ENCODE assay signal across 20 cellular contexts in genomic region chr22:48607901-48608650, GRCh38.
DNase-seq lines count a peak whose midpoint lies in the region; FAIRE-seq and TF ChIP-seq lines count a peak whose summit lies in the region.
"Had no signal": no experiment of that assay in that cellular context is flagged by ENCODE, and none has a peak within 500 bp of the region (broad histone marks: within the 10 kb centered on the region; RNA-seq: fewer than 3 reads in every experiment).

No MANE protein-coding gene starts in this region.

- H3K4me2 ChIP-seq in BLaER1 = peak overlapping the region; percentile 10; the same call in 1 of the 2 replicates
- H3K4me2 ChIP-seq in astrocyte (ENCODE audit: low read length) = no peak overlapping the region

- H3K4me1 ChIP-seq in BLaER1 (peaks cover 12% of the 10 kb centered on the region), astrocyte (ENCODE audit: insufficient read depth, low read length) (no peaks in the 10 kb centered on the region)

- no peaks in the 10 kb centered on the region for H3K36me3 Mint-ChIP-seq in astrocyte (ENCODE audit: low read depth, unreplicated experiment)

- H3K27me3 Mint-ChIP-seq in astrocyte (ENCODE audit: low read depth, unreplicated experiment) = peaks cover 16% of the 10 kb centered on the region

- H3K79me2 ChIP-seq in astrocyte (ENCODE audit: insufficient read depth, low read length) = no peaks in the 10 kb centered on the region

- peaks cover 73% of the 10 kb centered on the region for H4K20me1 ChIP-seq in BLaER1
- H4K20me1 ChIP-seq in astrocyte (ENCODE audit: insufficient read depth, low read length) = no peaks in the 10 kb centered on the region

- H3K27ac Mint-ChIP-seq in astrocyte (ENCODE audit: unreplicated experiment) = no peak overlapping the region

- H3K9me3 ChIP-seq in BLaER1 (0 out of 2 replicates have a peak, but pooled peaks cover 3% of the 10 kb centered on the region), astrocyte (ENCODE audit: insufficient read depth, low read depth, low read length) (peaks cover 8% of the 10 kb centered on the region)

- H3K27me3 ChIP-seq in BLaER1 (0 out of 2 replicates have a peak, but pooled peaks cover 3% of the 10 kb centered on the region), astrocyte (ENCODE audit: insufficient read depth, low read length) (no peaks in the 10 kb centered on the region)

- TF ChIP-seq CTCF in astrocyte (IDR thresholded peaks at IDR 0.05; ENCODE audit: insufficient read depth, low read depth, low read length) = no peak

- DNase-seq in M059J (ENCODE audit: low read depth) (peak; percentile 34), astrocyte (ENCODE audit: low read depth) (peak; percentile 3), superior temporal gyrus (ENCODE audit: extremely low spot score) (peak; percentile 66), NOMO-1 (lab: John Stamatoyannopoulos, UW; ENCODE audit: unreplicated experiment in 2 of 2) (no peak)
- DNase-seq in activated effector memory CD4-positive, alpha-beta T cell treated with anti-CD3 and anti-CD28 coated beads, Interleukin-2, amount 50 U/mL, for 16 hours = no peak
- DNase-seq in stimulated activated naive CD4-positive, alpha-beta T cell treated with Interleukin-2 at 50 U/mL for 16 hours (lab: John Stamatoyannopoulos, UW) = no peak
- DNase-seq: AML-193, COR-L47, DMS 273 treated with DMSO at 0.1 percent for 48 hours, GF-D8, GOT3, NCI-H1417 treated with DMSO at 0.1 percent for 48 hours, NCI-H187 treated with DMSO at 0.1 percent for 48 hours, NCI-H226, NCI-H524, NCI-H82, RPMI8226, SHP77 treated with DMSO at 0.1 percent for 48 hours had no signal

- H3K36me3 ChIP-seq in BLaER1 (no peaks in the 10 kb centered on the region), astrocyte (ENCODE audit: insufficient read depth, low read length) (no peaks in the 10 kb centered on the region)

- peaks cover 5% of the 10 kb centered on the region for H3K9me3 Mint-ChIP-seq in astrocyte (ENCODE audit: unreplicated experiment)

- H3K4me3 ChIP-seq in BLaER1 = no peak overlapping the region
- H3K4me3 ChIP-seq in astrocyte (ENCODE audit: insufficient read depth, low read depth, low read length) = no peak overlapping the region

- no peak overlapping the region for H3K4me3 Mint-ChIP-seq in astrocyte (ENCODE audit: unreplicated experiment)

- no peak overlapping the region for H3K27ac ChIP-seq in BLaER1
- no peak overlapping the region for H3K27ac ChIP-seq in astrocyte (ENCODE audit: low read depth, low read length)

- FAIRE-seq in astrocyte (lab: Jason Lieb, UNC) = no peak
- FAIRE-seq: GM19239 had no signal

- H2AFZ ChIP-seq in astrocyte (ENCODE audit: low read depth, low read length) = no peak overlapping the region

- H3K4me1 Mint-ChIP-seq in astrocyte (ENCODE audit: low read depth, unreplicated experiment) = peaks cover 11% of the 10 kb centered on the region

- H3K9ac ChIP-seq in BLaER1 (no peak overlapping the region), astrocyte (ENCODE audit: low read length) (no peak overlapping the region)

Comparison
In these comparisons a context has a peak if more than half of its experiments do, and no peak if none do; other contexts are left out.
1. DNase-seq: peak in M059J (single experiment), astrocyte (single experiment) and superior temporal gyrus (single experiment); none in activated effector memory CD4-positive, alpha-beta T cell treated with anti-CD3 and anti-CD28 coated beads, Interleukin-2, amount 50 U/mL, for 16 hours (single experiment), stimulated activated naive CD4-positive, alpha-beta T cell treated with Interleukin-2 at 50 U/mL for 16 hours (single experiment) and NOMO-1 (0 of 2).